13 cellular contexts compared by ENCODE assay signal in genomic region chr20:61925555-61926252, GRCh38.
DNase-seq lines count a peak whose midpoint lies in the region; ATAC-seq, FAIRE-seq and TF ChIP-seq lines count a peak whose summit lies in the region.
"Had no signal": no experiment of that assay in that cellular context is flagged by ENCODE, and none has a peak within 500 bp of the region (broad histone marks: within the 10 kb centered on the region; RNA-seq: fewer than 3 reads in every experiment).

No MANE protein-coding gene starts in this region.

- H3K27ac ChIP-seq in RWPE2 (ENCODE audit: poor library complexity, severe bottlenecking) (no peak overlapping the region), kidney (ENCODE audit: low read depth in 2 of 2, low read length in 2 of 2) (no peak overlapping the region)
- H3K27ac ChIP-seq: colonic mucosa had no signal

- H3K27me3 Mint-ChIP-seq in Calu3 (ENCODE audit: unreplicated experiment) = peaks cover 33% of the 10 kb centered on the region
- H3K27me3 Mint-ChIP-seq: activated T-cell treated with anti-CD3 and anti-CD28 coated beads, Interleukin-2, amount 50 U/mL, for 24 hours had no signal

- peak; percentile 70 for ATAC-seq in RWPE2 (ENCODE audit: low read depth)

- intact Hi-C loops in Calu3 (cut with micrococcal nuclease; ENCODE audit: unreplicated experiment) = no loop called here
- intact Hi-C loops in kidney (cut with DNase I) = no loop called here

- H3K9me3 ChIP-seq in RWPE2 (ENCODE audit: severe bottlenecking) (no peaks in the 10 kb centered on the region), kidney (ENCODE audit: control insufficient read depth in 1 of 2, low read length in 2 of 2) (no peaks in the 10 kb centered on the region)
- H3K9me3 ChIP-seq: colonic mucosa had no signal

- H3K4me1 ChIP-seq in RWPE2 (ENCODE audit: insufficient read depth, poor library complexity, severe bottlenecking) = no peaks in the 10 kb centered on the region
- H3K4me1 ChIP-seq in kidney (ENCODE audit: control insufficient read depth in 1 of 2, insufficient read depth in 1 of 2, low read depth in 1 of 2, low read length in 2 of 2) = no peaks in the 10 kb centered on the region
- H3K4me1 ChIP-seq: colonic mucosa had no signal

- CTCF ChIA-PET in Calu3 (lab: Charles Lee) = no interaction called here

- no TSS peak for BruUV-seq in Calu3 (replicated peaks; lab: Mats Ljungman, UMichigan)

- TF ChIP-seq CTCF in Calu3 (IDR thresholded peaks at IDR 0.05; ENCODE audit: unreplicated experiment) = no peak
- TF ChIP-seq CTCF in RWPE2 (IDR thresholded peaks at IDR 0.05; ENCODE audit: poor library complexity, severe bottlenecking) = no peak
- TF ChIP-seq CTCF in kidney (IDR thresholded peaks at IDR 0.05; ENCODE audit: borderline replicate concordance, extremely low read depth, insufficient read depth) = no peak

- peaks cover 10% of the 10 kb centered on the region for H3K4me1 Mint-ChIP-seq in Calu3 (ENCODE audit: low read depth, unreplicated experiment)

- FAIRE-seq in kidney (lab: Jason Lieb, UNC) = no peak

- H3K4me3 ChIP-seq in RWPE2 (ENCODE audit: severe bottlenecking) = no peak overlapping the region
- no peak overlapping the region for H3K4me3 ChIP-seq in kidney (ENCODE audit: low read length in 2 of 2)
- H3K4me3 ChIP-seq: colonic mucosa had no signal

- no peak overlapping the region for H3K4me3 Mint-ChIP-seq in Calu3 (ENCODE audit: low read depth, unreplicated experiment)
- H3K4me3 Mint-ChIP-seq: activated T-cell treated with anti-CD3 and anti-CD28 coated beads, Interleukin-2, amount 50 U/mL, for 24 hours had no signal

- H3K9me3 Mint-ChIP-seq in Calu3 (ENCODE audit: low read depth, unreplicated experiment) = no peaks in the 10 kb centered on the region
- H3K9me3 Mint-ChIP-seq: activated T-cell treated with anti-CD3 and anti-CD28 coated beads, Interleukin-2, amount 50 U/mL, for 24 hours had no signal

- H3K27ac Mint-ChIP-seq in Calu3 (ENCODE audit: unreplicated experiment) = peak overlapping the region; percentile 20
- H3K27ac Mint-ChIP-seq: activated T-cell treated with anti-CD3 and anti-CD28 coated beads, Interleukin-2, amount 50 U/mL, for 24 hours had no signal

- peaks cover 6% of the 10 kb centered on the region for H3K36me3 Mint-ChIP-seq in Calu3 (ENCODE audit: insufficient read depth, unreplicated experiment)

- H3K27me3 ChIP-seq in RWPE2 (ENCODE audit: insufficient read depth, poor library complexity, severe bottlenecking) = no peaks in the 10 kb centered on the region
- H3K27me3 ChIP-seq: colonic mucosa had no signal

- H3K36me3 ChIP-seq in RWPE2 (ENCODE audit: low read depth) = peaks cover 20% of the 10 kb centered on the region
- H3K36me3 ChIP-seq in kidney (ENCODE audit: control insufficient read depth in 1 of 2, insufficient read depth in 2 of 2, low read length in 2 of 2) = no peaks in the 10 kb centered on the region
- H3K36me3 ChIP-seq: colonic mucosa had no signal

- no peak overlapping the region for H3K9ac ChIP-seq in kidney (ENCODE audit: low read length in 2 of 2)

- peak; percentile 56 for DNase-seq in Calu3
- DNase-seq in LHCN-M2 (ENCODE audit: low read depth) = peak; percentile 39
- peak; percentile 92 for DNase-seq in RWPE2 (ENCODE audit: low spot score)
- peak; percentile 51 for DNase-seq in kidney
- no peak for DNase-seq in NCI-H1417 treated with DMSO at 0.1 percent for 48 hours (lab: John Stamatoyannopoulos, UW)
- DNase-seq in ecto neural progenitor cell (ENCODE audit: low spot score) = no peak
- no peak for DNase-seq in stimulated activated CD4-positive, alpha-beta T cell treated with anti-CD3 and anti-CD28 coated beads, Interleukin-2, amount 100 ng/mL, for 24 hours
- DNase-seq in stimulated activated CD8-positive, alpha-beta memory T cell treated with anti-CD3 and anti-CD28 coated beads, Interleukin-4, amount 100 ng/mL, for 48 hours = no peak
- DNase-seq: activated T-cell treated with anti-CD3 and anti-CD28 coated beads, Interleukin-2, amount 50 U/mL, for 24 hours; colonic mucosa; hippocampal formation; NCI-H226; T-helper 9 cell had no signal

Comparison
In these comparisons a context has a peak if more than half of its experiments do, and no peak if none do; other contexts are left out.
1. DNase-seq: peak in Calu3 (single experiment), LHCN-M2 (single experiment), RWPE2 (single experiment) and kidney (single experiment); none in NCI-H1417 treated with DMSO at 0.1 percent for 48 hours (single experiment), ecto neural progenitor cell (single experiment), stimulated activated CD4-positive, alpha-beta T cell treated with anti-CD3 and anti-CD28 coated beads, Interleukin-2, amount 100 ng/mL, for 24 hours (0 of 2) and stimulated activated CD8-positive, alpha-beta memory T cell treated with anti-CD3 and anti-CD28 coated beads, Interleukin-4, amount 100 ng/mL, for 48 hours (single experiment).